8 cellular contexts compared by ENCODE assay signal in genomic region chr1:28091043-28091781, GRCh38. TPM values are rescaled to one million over a fixed set of nuclear protein-coding genes. Genes with fewer than 3 reads are reported as not detected.
DNase-seq lines count a peak whose midpoint lies in the region; ATAC-seq and TF ChIP-seq lines count a peak whose summit lies in the region.

No MANE protein-coding gene starts in this region.

- peak; percentile 92 for TF ChIP-seq CTCF in AG09319 (IDR thresholded peaks at IDR 0.05; ENCODE audit: low read depth, low read length)
- peak; percentile 56 to 95 (median 84) for TF ChIP-seq CTCF in dorsolateral prefrontal cortex (IDR thresholded peaks at IDR 0.05 in 54 of 56, conservative IDR thresholded peaks at IDR 0.05 in 2 of 56; ENCODE audit: low read depth in 1 of 56, partially characterized antibody in 56 of 56)

- no peaks in the 10 kb centered on the region for H3K36me3 Mint-ChIP-seq in activated CD4-positive, alpha-beta memory T cell treated with anti-CD3 and anti-CD28 coated beads for 36 hours

- H3K27me3 ChIP-seq in HAP-1 (ENCODE audit: low read depth) (0 out of 2 replicates have a peak, but pooled peaks cover 3% of the 10 kb centered on the region), dorsolateral prefrontal cortex (no peaks in the 10 kb centered on the region)

- peak overlapping the region in 28 of 59 donors; percentile 1 to 79 (median 52) for H3K27ac ChIP-seq in dorsolateral prefrontal cortex

- CTCF ChIA-PET in activated CD4-positive, alpha-beta memory T cell treated with anti-CD3 and anti-CD28 coated beads for 36 hours (lab: Charles Lee) = interaction anchor here (0.5 to 8.0 kb wide), 38 partner anchors 10 to 272 kb away, joined by 3 to 224 read pairs (median 5); partner anchors contain the start of genes ATP5IF1 and DNAJC8

- no peaks in the 10 kb centered on the region for H3K9me3 Mint-ChIP-seq in activated CD4-positive, alpha-beta memory T cell treated with anti-CD3 and anti-CD28 coated beads for 36 hours

- H3K27ac Mint-ChIP-seq in activated CD4-positive, alpha-beta memory T cell treated with anti-CD3 and anti-CD28 coated beads for 36 hours = no peak overlapping the region

- peaks cover 2% of the 10 kb centered on the region; the same call in 1 of the 2 replicates for H3K36me3 ChIP-seq in HAP-1 (replicated peaks)

- POLR2A ChIA-PET in activated CD4-positive, alpha-beta memory T cell treated with anti-CD3 and anti-CD28 coated beads for 36 hours (lab: Charles Lee) = no interaction called here

- H3K9me3 ChIP-seq in HAP-1 = no peaks in the 10 kb centered on the region

- ATAC-seq in GM21367 (IDR thresholded peaks at IDR 0.05; ENCODE audit: unreplicated experiment) = no peak

- peaks cover 17% of the 10 kb centered on the region for H3K4me1 Mint-ChIP-seq in activated CD4-positive, alpha-beta memory T cell treated with anti-CD3 and anti-CD28 coated beads for 36 hours (ENCODE audit: low read depth)

- H3K4me1 ChIP-seq in HAP-1 = peaks cover 11% of the 10 kb centered on the region

- in situ Hi-C loops in HAP-1 (cut with MboI; ENCODE audit: low sequenced_read_pairs) = no loop called here

- intact Hi-C loops in activated CD4-positive, alpha-beta memory T cell treated with anti-CD3 and anti-CD28 coated beads for 36 hours (cut with micrococcal nuclease) = loop anchor here (1.0 to 2.0 kb wide), 4 partner anchors 53 to 238 kb away; partner anchors contain the start of gene MED18
- intact Hi-C loops in dorsolateral prefrontal cortex (cut with DNase I) = loop anchor here (2.0 to 10.0 kb wide), 4 partner anchors 71 to 236 kb away; no protein-coding TSS in a partner anchor

- peaks cover 2% of the 10 kb centered on the region for H3K27me3 Mint-ChIP-seq in activated CD4-positive, alpha-beta memory T cell treated with anti-CD3 and anti-CD28 coated beads for 36 hours

- no peak overlapping the region for H3K4me3 Mint-ChIP-seq in activated CD4-positive, alpha-beta memory T cell treated with anti-CD3 and anti-CD28 coated beads for 36 hours

- no peak overlapping the region for H3K4me3 ChIP-seq in HAP-1
- H3K4me3 ChIP-seq in dorsolateral prefrontal cortex = no peak overlapping the region

- DNase-seq in AG09319 (ENCODE audit: extremely low read depth, low read depth) = no peak
- DNase-seq in HAP-1 (ENCODE audit: low spot score in 2 of 2) = peak; percentile 55 to 87
- DNase-seq in NCI-H82 treated with DMSO at 0.1 percent for 48 hours (lab: John Stamatoyannopoulos, UW; ENCODE audit: unreplicated experiment) = peak; percentile 21
- DNase-seq in activated CD4-positive, alpha-beta memory T cell treated with anti-CD3 and anti-CD28 coated beads for 36 hours = peak; percentile 86
- peak; percentile 24 to 89 (median 66) for DNase-seq in dorsolateral prefrontal cortex
- DNase-seq in midbrain (lab: John Stamatoyannopoulos, UW) = peak; percentile 79
- DNase-seq in stimulated activated CD8-positive, alpha-beta memory T cell treated with anti-CD3 and anti-CD28 coated beads, Interleukin-7, amount 100 ng/mL, for 1 hour (ENCODE audit: low read depth in 2 of 2) = peak; percentile 45 to 62

RNA-seq across cellular contexts. Expression of gene EYA3, which starts 2.8 kb away (rescaled TPM):
- 10 to 100 TPM; 26.4 to 27.4 TPM for total RNA-seq in activated CD4-positive, alpha-beta memory T cell treated with anti-CD3 and anti-CD28 coated beads for 36 hours
- 10 to 100 TPM; 16.8 to 32.3 (median 23.9) TPM for total RNA-seq in dorsolateral prefrontal cortex
